ENCODE assay signal across 1 cellular context in genomic region chr12:56258068-56258819, GRCh38.
TF ChIP-seq lines count a peak whose summit lies in the region.

Gene ANKRD52, minus strand, starts transcription at chr12:56258384. Its CDS starts 115 bp downstream, at chr12:56258269.

TF ChIP-seq in HepG2, 621 proteins besides CTCF, POLR2A, EP300 and RAD21 (continued from another document and continues in another):
- no peak for TF ChIP-seq ZBTB39 (CRISPR knock-in tag; IDR thresholded peaks at IDR 0.05)
- TF ChIP-seq MLXIP (CRISPR knock-in tag; IDR thresholded peaks at IDR 0.05; ENCODE audit: borderline replicate concordance): no peak
- TF ChIP-seq SAP130 (CRISPR knock-in tag; IDR thresholded peaks at IDR 0.05; ENCODE audit: low read depth): peak; percentile 49; the same call in 1 of the 2 replicates
- TF ChIP-seq MXD4 (CRISPR knock-in tag; IDR thresholded peaks at IDR 0.05): no peak
- no peak; the same call in 1 of the 2 replicates for TF ChIP-seq NRL (CRISPR knock-in tag; IDR thresholded peaks at IDR 0.05; ENCODE audit: borderline replicate concordance)
- peak; percentile 65; the same call in 1 of the 2 replicates for TF ChIP-seq KLF12 (CRISPR knock-in tag; IDR thresholded peaks at IDR 0.05; ENCODE audit: borderline replicate concordance)
- TF ChIP-seq MEF2D (CRISPR knock-in tag; IDR thresholded peaks at IDR 0.05): no peak
- peak; percentile 53; the same call in 1 of the 2 replicates for TF ChIP-seq POLR2AphosphoS5 (IDR thresholded peaks at IDR 0.05; ENCODE audit: low read depth, low read length)
- peak; percentile 61; the same call in 1 of the 2 replicates for TF ChIP-seq POLR2G (IDR thresholded peaks at IDR 0.05; ENCODE audit: low read depth, low read length)
- 0 out of 2 replicates have a peak, but pooled peaks have one; percentile 23 for TF ChIP-seq PRMT3 (CRISPR knock-in tag; IDR thresholded peaks at IDR 0.05; ENCODE audit: borderline replicate concordance, low read depth)
- TF ChIP-seq HNRNPLL (IDR thresholded peaks at IDR 0.05; ENCODE audit: low read depth, low read length, poor library complexity, severe bottlenecking): peak; percentile 52
- no peak for TF ChIP-seq XBP1 (CRISPR knock-in tag; IDR thresholded peaks at IDR 0.05)
- no peak for TF ChIP-seq ATF4 (CRISPR knock-in tag; IDR thresholded peaks at IDR 0.05)
- no peak for TF ChIP-seq ATF1 (CRISPR knock-in tag; IDR thresholded peaks at IDR 0.05)
- TF ChIP-seq GRHL1 (CRISPR knock-in tag; conservative IDR thresholded peaks at IDR 0.05): no peak
- TF ChIP-seq SIN3B (IDR thresholded peaks at IDR 0.05; ENCODE audit: low read length): 0 out of 2 replicates have a peak, but pooled peaks have one; percentile 3
- TF ChIP-seq ZHX1 (CRISPR knock-in tag; IDR thresholded peaks at IDR 0.05; ENCODE audit: low read depth): no peak; the same call in 1 of the 2 replicates
- no peak for TF ChIP-seq ATM (IDR thresholded peaks at IDR 0.05; ENCODE audit: borderline replicate concordance)
- no peak for TF ChIP-seq HBP1 (CRISPR knock-in tag; IDR thresholded peaks at IDR 0.05; ENCODE audit: low read depth)
- TF ChIP-seq TFE3 (CRISPR knock-in tag; IDR thresholded peaks at IDR 0.05): no peak
- peak; percentile 24; the same call in 1 of the 2 replicates for TF ChIP-seq STAG1 (CRISPR knock-in tag; IDR thresholded peaks at IDR 0.05)
- no peak for TF ChIP-seq HNF1A (IDR thresholded peaks at IDR 0.05; ENCODE audit: low read depth)
- no peak for TF ChIP-seq HNF1A (CRISPR knock-in tag; IDR thresholded peaks at IDR 0.05; ENCODE audit: borderline replicate concordance)
- no peak for TF ChIP-seq ZNF605 (CRISPR knock-in tag; IDR thresholded peaks at IDR 0.05)
- TF ChIP-seq ZNF484 (CRISPR knock-in tag; IDR thresholded peaks at IDR 0.05; ENCODE audit: borderline replicate concordance, low read depth): no peak
- TF ChIP-seq ZBTB4 (CRISPR knock-in tag; IDR thresholded peaks at IDR 0.05; ENCODE audit: borderline replicate concordance): no peak
- no peak for TF ChIP-seq ZXDC (CRISPR knock-in tag; IDR thresholded peaks at IDR 0.05)
